In the genomic region with DNA sequence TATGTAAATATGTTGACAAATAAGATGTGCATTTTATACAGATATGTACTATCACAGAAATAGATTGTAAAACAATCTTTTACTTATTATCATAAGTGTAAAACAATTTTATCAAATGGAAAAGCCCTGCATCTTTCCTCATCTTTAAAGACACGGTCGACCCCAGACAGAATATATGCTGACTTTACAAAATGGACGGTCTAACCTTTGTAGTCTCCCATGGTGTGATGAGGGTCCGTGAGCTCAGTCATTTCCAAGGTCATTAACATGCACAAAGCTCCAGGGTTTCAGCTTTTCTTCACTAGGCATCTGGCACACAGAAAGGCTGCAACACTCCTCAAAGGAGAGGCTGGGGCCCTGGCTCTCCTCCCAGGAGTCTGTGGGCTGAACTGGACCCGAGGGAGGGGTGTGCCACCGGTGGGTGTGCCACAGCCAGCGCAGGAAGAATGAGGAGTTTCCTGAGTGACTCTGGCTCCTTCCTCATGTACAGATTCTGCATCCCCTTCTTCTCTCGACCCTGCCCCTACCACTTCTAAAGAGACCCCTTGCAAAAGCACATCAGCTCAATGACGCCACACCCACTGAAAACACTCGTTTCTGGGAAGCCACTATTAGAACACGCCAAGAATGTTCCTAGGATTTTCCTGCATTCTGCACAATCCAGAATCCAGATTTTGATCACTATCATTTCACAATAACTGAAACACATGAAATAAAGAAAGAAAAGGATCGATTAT, we compare ENCODE assay signal across 8 cellular contexts. TPM values are rescaled to one million over a fixed set of nuclear protein-coding genes. Genes with fewer than 3 reads are reported as not detected.
A peak's percentile ranks its signal among the peaks of the same experiment; 100 is the strongest.
DNase-seq lines count a peak whose midpoint lies in the region; ATAC-seq and TF ChIP-seq lines count a peak whose summit lies in the region.

No MANE protein-coding gene starts in this region.

- no peak overlapping the region for H3K27ac Mint-ChIP-seq in stimulated activated naive B cell treated with anti-CD40 and anti-IgM and Interleukin-4, amounts not matched to agents 10 μg/mL and 1 μg/mL and 100 μg/mL, for 72 hours

- peak overlapping the region; percentile 63 to 77 for H3K27ac ChIP-seq in coronary artery
- H3K27ac ChIP-seq in right lobe of liver = peak overlapping the region; percentile 88 to 98 (median 98)
- H3K27ac ChIP-seq in stomach smooth muscle (ENCODE audit: low read length) = peak overlapping the region; percentile 12

- H3K27me3 ChIP-seq in right lobe of liver = no peaks in the 10 kb centered on the region
- no peaks in the 10 kb centered on the region for H3K27me3 ChIP-seq in stomach smooth muscle (ENCODE audit: control insufficient read depth in 1 of 2, insufficient read depth in 2 of 2, low read length in 2 of 2)

- H3K4me3 ChIP-seq in coronary artery (peak overlapping the region; percentile 51), right lobe of liver (peak overlapping the region; percentile 16 to 18 (median 17)), stomach smooth muscle (ENCODE audit: low read length in 2 of 2) (peak overlapping the region in 1 of 2 donors; percentile 40)

- intact Hi-C loops in right lobe of liver (cut with DNase I) = no loop called here

- no peaks in the 10 kb centered on the region for H3K4me1 Mint-ChIP-seq in stimulated activated naive B cell treated with anti-CD40 and anti-IgM and Interleukin-4, amounts not matched to agents 10 μg/mL and 1 μg/mL and 100 μg/mL, for 72 hours
- H3K4me1 Mint-ChIP-seq in activated T-cell treated with anti-CD3 and anti-CD28 coated beads, Interleukin-2, amount 50 U/mL, for 4 hours (ENCODE audit: low read depth) = no peaks in the 10 kb centered on the region

- no peaks in the 10 kb centered on the region for H3K9me3 ChIP-seq in right lobe of liver
- no peaks in the 10 kb centered on the region for H3K9me3 ChIP-seq in stomach smooth muscle (ENCODE audit: control insufficient read depth in 2 of 2, low read length in 2 of 2)

- TF ChIP-seq CTCF in coronary artery (IDR thresholded peaks at IDR 0.05) (no peak), right lobe of liver (IDR thresholded peaks at IDR 0.05) (no peak)

- no peaks in the 10 kb centered on the region for H3K36me3 ChIP-seq in right lobe of liver
- no peaks in the 10 kb centered on the region for H3K36me3 ChIP-seq in stomach smooth muscle (ENCODE audit: control insufficient read depth in 2 of 2, insufficient read depth in 2 of 2, low read length in 2 of 2)

- H3K9me3 Mint-ChIP-seq in stimulated activated naive B cell treated with anti-CD40 and anti-IgM and Interleukin-4, amounts not matched to agents 10 μg/mL and 1 μg/mL and 100 μg/mL, for 72 hours = no peaks in the 10 kb centered on the region
- no peaks in the 10 kb centered on the region for H3K9me3 Mint-ChIP-seq in activated T-cell treated with anti-CD3 and anti-CD28 coated beads, Interleukin-2, amount 50 U/mL, for 4 hours

- no peak overlapping the region for H3K9ac ChIP-seq in stomach smooth muscle (ENCODE audit: low read length in 2 of 2)

- H3K27me3 Mint-ChIP-seq in stimulated activated naive B cell treated with anti-CD40 and anti-IgM and Interleukin-4, amounts not matched to agents 10 μg/mL and 1 μg/mL and 100 μg/mL, for 72 hours = no peaks in the 10 kb centered on the region
- no peaks in the 10 kb centered on the region for H3K27me3 Mint-ChIP-seq in activated T-cell treated with anti-CD3 and anti-CD28 coated beads, Interleukin-2, amount 50 U/mL, for 4 hours (ENCODE audit: low read depth)

- WGBS in right lobe of liver (ENCODE audit: insufficient coverage, low coverage, low lambda C conversion rate, missing lambda C conversion rate) = 14% methylated on average over 10 of the region's 12 CpGs

- DNase-seq in HPDE6-E6E7 (ENCODE audit: extremely low spot score) = peak; percentile 39
- DNase-seq in coronary artery (ENCODE audit: low spot score) = peak; percentile 79
- DNase-seq in right lobe of liver = peak in 2 of 3 donors; percentile 66 to 69
- no peak for DNase-seq in stimulated activated naive B cell treated with anti-CD40 and anti-IgM and Interleukin-4, amounts not matched to agents 10 μg/mL and 1 μg/mL and 100 μg/mL, for 72 hours
- DNase-seq in activated T-cell treated with anti-CD3 and anti-CD28 coated beads, Interleukin-2, amount 50 U/mL, for 1 hour = no peak
- no peak for DNase-seq in NOMO-1 treated with dmso at 0.1 percent for 144 hours (lab: John Stamatoyannopoulos, UW; ENCODE audit: unreplicated experiment)
- no peak for DNase-seq in activated T-cell treated with anti-CD3 and anti-CD28 coated beads, Interleukin-2, amount 50 U/mL, for 4 hours

- H3K36me3 Mint-ChIP-seq in stimulated activated naive B cell treated with anti-CD40 and anti-IgM and Interleukin-4, amounts not matched to agents 10 μg/mL and 1 μg/mL and 100 μg/mL, for 72 hours = no peaks in the 10 kb centered on the region
- H3K36me3 Mint-ChIP-seq in activated T-cell treated with anti-CD3 and anti-CD28 coated beads, Interleukin-2, amount 50 U/mL, for 4 hours (ENCODE audit: insufficient read depth) = no peaks in the 10 kb centered on the region

- peaks cover 0 to 44% (median 2%) of the 10 kb centered on the region in 4 donors for H3K4me1 ChIP-seq in right lobe of liver
- peaks cover 15% of the 10 kb centered on the region for H3K4me1 ChIP-seq in stomach smooth muscle (ENCODE audit: control insufficient read depth, insufficient read depth, low read length)

- peak; percentile 49 to 67 (median 52) for ATAC-seq in right lobe of liver
- ATAC-seq in stimulated activated naive B cell treated with anti-CD40 and anti-IgM and Interleukin-4, amounts not matched to agents 10 μg/mL and 1 μg/mL and 100 μg/mL, for 72 hours (replicated peaks) = no peak
- no peak for ATAC-seq in activated T-cell treated with anti-CD3 and anti-CD28 coated beads, Interleukin-2, amount 50 U/mL, for 4 hours

- TF ChIP-seq POLR2A in right lobe of liver (IDR thresholded peaks at IDR 0.05) = peak; percentile 23

- no peak overlapping the region for H3K4me3 Mint-ChIP-seq in stimulated activated naive B cell treated with anti-CD40 and anti-IgM and Interleukin-4, amounts not matched to agents 10 μg/mL and 1 μg/mL and 100 μg/mL, for 72 hours
- H3K4me3 Mint-ChIP-seq in activated T-cell treated with anti-CD3 and anti-CD28 coated beads, Interleukin-2, amount 50 U/mL, for 4 hours = no peak overlapping the region

RNA-seq across cellular contexts. Expression of a gene that starts 26.2 kb away (rescaled TPM):
- 10 to 100 TPM; 38.8 to 76.5 (median 50.6) TPM for total RNA-seq in right lobe of liver
- total RNA-seq in activated T-cell treated with anti-CD3 and anti-CD28 coated beads, Interleukin-2, amount 50 U/mL, for 4 hours = 10 to 100 TPM; 68.1 to 83.2 (median 76.2) TPM

Comparison
In these comparisons a context has a peak if more than half of its experiments do, and no peak if none do; other contexts are left out.
1. DNase-seq: peak in HPDE6-E6E7 (single experiment), coronary artery (single experiment) and right lobe of liver (2 of 3); none in stimulated activated naive B cell treated with anti-CD40 and anti-IgM and Interleukin-4, amounts not matched to agents 10 μg/mL and 1 μg/mL and 100 μg/mL, for 72 hours (single experiment), activated T-cell treated with anti-CD3 and anti-CD28 coated beads, Interleukin-2, amount 50 U/mL, for 1 hour (single experiment), NOMO-1 treated with dmso at 0.1 percent for 144 hours (single experiment) and activated T-cell treated with anti-CD3 and anti-CD28 coated beads, Interleukin-2, amount 50 U/mL, for 4 hours (single experiment).
2. H3K27ac ChIP-seq: peak in every context shown above with its lines; median percentile 98 in right lobe of liver; 70 in coronary artery; 12 in stomach smooth muscle.
3. ATAC-seq: peak in right lobe of liver (4 of 4); none in stimulated activated naive B cell treated with anti-CD40 and anti-IgM and Interleukin-4, amounts not matched to agents 10 μg/mL and 1 μg/mL and 100 μg/mL, for 72 hours (0 of 2) and activated T-cell treated with anti-CD3 and anti-CD28 coated beads, Interleukin-2, amount 50 U/mL, for 4 hours (0 of 2).